In genomic region chr14:99530407-99530806, GRCh38 we compare ENCODE assay signal across 17 cellular contexts. TPM values are rescaled to one million over a fixed set of nuclear protein-coding genes. Genes with fewer than 3 reads are reported as not detected.
DNase-seq lines count a peak whose midpoint lies in the region; ATAC-seq and TF ChIP-seq lines count a peak whose summit lies in the region.
"Had no signal": no experiment of that assay in that cellular context is flagged by ENCODE, and none has a peak within 500 bp of the region (broad histone marks: within the 10 kb centered on the region; RNA-seq: fewer than 3 reads in every experiment).

No MANE protein-coding gene starts in this region.

- H3K27me3 ChIP-seq in BLaER1 treated with 17β-estradiol and CSF1 and Interleukin-3, amounts not matched to agents 10 nM and 100 nM, result no peaks in the 10 kb centered on the region
- no peaks in the 10 kb centered on the region for H3K27me3 ChIP-seq in RWPE2 (ENCODE audit: insufficient read depth, poor library complexity, severe bottlenecking)
- H3K27me3 ChIP-seq in osteoblast (ENCODE audit: insufficient read depth, low read length), result no peaks in the 10 kb centered on the region

- ATAC-seq in RWPE2 (ENCODE audit: low read depth) (no peak), left lobe of liver (peak; percentile 77), GM18867 (IDR thresholded peaks at IDR 0.05; ENCODE audit: unreplicated experiment) (no peak)
- ATAC-seq: GM12878 had no signal

- no peaks in the 10 kb centered on the region for H3K79me2 ChIP-seq in osteoblast (ENCODE audit: insufficient read depth, low read length)

- H3K4me3 ChIP-seq in BLaER1 treated with 17β-estradiol and CSF1 and Interleukin-3, amounts not matched to agents 10 nM and 100 nM, result no peak overlapping the region
- H3K4me3 ChIP-seq in RWPE2 (ENCODE audit: severe bottlenecking) (no peak overlapping the region), osteoblast (ENCODE audit: insufficient read depth, low read length) (no peak overlapping the region)
- H3K4me3 ChIP-seq: GM12878 had no signal

- TF ChIP-seq CTCF in RWPE2 (IDR thresholded peaks at IDR 0.05; ENCODE audit: poor library complexity, severe bottlenecking), result no peak
- no peak for TF ChIP-seq CTCF in osteoblast (IDR thresholded peaks at IDR 0.05; ENCODE audit: extremely low read depth, low read depth, low read length)
- no peak for TF ChIP-seq CTCF in GM13976 (IDR thresholded peaks at IDR 0.05; ENCODE audit: borderline replicate concordance, control extremely low read depth, extremely low read depth, insufficient read depth, missing control alignments)

- H3K27ac ChIP-seq in BLaER1 treated with 17β-estradiol and CSF1 and Interleukin-3, amounts not matched to agents 10 nM and 100 nM, result peak overlapping the region in 2 of 11 experiments; percentile 14 to 33; a peak in 4 of 22 replicates
- H3K27ac ChIP-seq in RWPE2 (ENCODE audit: poor library complexity, severe bottlenecking) (peak overlapping the region; percentile 30), osteoblast (ENCODE audit: low read depth, low read length) (peak overlapping the region; percentile 60)

- peak overlapping the region in 7 of 11 experiments; percentile 9 to 58 (median 41); a peak in 10 of 22 replicates for H3K4me2 ChIP-seq in BLaER1 treated with 17β-estradiol and CSF1 and Interleukin-3, amounts not matched to agents 10 nM and 100 nM
- H3K4me2 ChIP-seq in osteoblast (ENCODE audit: insufficient read depth, low read length), result no peak overlapping the region

- H3K9ac ChIP-seq in BLaER1 treated with 17β-estradiol and CSF1 and Interleukin-3, amounts not matched to agents 10 nM and 100 nM, result 0 out of 22 replicates have a peak overlapping the region, but pooled peaks of 1 of the 11 experiments have one; percentile 30

- H4K20me1 ChIP-seq in BLaER1 treated with 17β-estradiol and CSF1 and Interleukin-3, amounts not matched to agents 10 nM and 100 nM, result peaks cover 0 to 93% (median 43%) of the 10 kb centered on the region in 11 experiments; a peak in 16 of 22 replicates
- peaks cover 3% of the 10 kb centered on the region for H4K20me1 ChIP-seq in osteoblast (ENCODE audit: insufficient read depth, low read length)

- in situ Hi-C loops in GM13976 (cut with MboI; ENCODE audit: low sequenced_read_pairs, unreplicated experiment), result no loop called here

- DNase-seq in RWPE2 (ENCODE audit: low spot score) (no peak), left lobe of liver (ENCODE audit: low spot score) (peak; percentile 72), osteoblast (ENCODE audit: insufficient read length, low spot score, missing footprints) (no peak), NCI-H510A treated with DMSO at 0.1 percent for 48 hours (lab: John Stamatoyannopoulos, UW) (no peak), GM13976 (ENCODE audit: low spot score) (no peak)
- DNase-seq in activated CD4-positive, alpha-beta T cell treated with anti-CD3 and anti-CD28 coated beads for 48 hours, result no peak
- DNase-seq: Calu3; CD4-positive, CD25-positive, alpha-beta regulatory T cell; DMS79; GOT3; NCI-H2081 treated with DMSO at 0.1 percent for 48 hours; NCI-H526 treated with DMSO at 0.1 percent for 48 hours; OCI-M1; RPMI8226 had no signal

- H3K4me1 ChIP-seq in BLaER1 treated with 17β-estradiol and CSF1 and Interleukin-3, amounts not matched to agents 10 nM and 100 nM, result peaks cover 22 to 72% (median 50%) of the 10 kb centered on the region in 10 experiments
- peaks cover 10% of the 10 kb centered on the region for H3K4me1 ChIP-seq in RWPE2 (ENCODE audit: insufficient read depth, poor library complexity, severe bottlenecking)
- peaks cover 32% of the 10 kb centered on the region for H3K4me1 ChIP-seq in osteoblast (ENCODE audit: insufficient read depth, low read length)

- H3K36me3 ChIP-seq in BLaER1 treated with 17β-estradiol and CSF1 and Interleukin-3, amounts not matched to agents 10 nM and 100 nM, result no peaks in the 10 kb centered on the region; a peak in 1 of 22 replicates
- peaks cover 8% of the 10 kb centered on the region for H3K36me3 ChIP-seq in RWPE2 (ENCODE audit: low read depth)
- no peaks in the 10 kb centered on the region for H3K36me3 ChIP-seq in osteoblast (ENCODE audit: insufficient read depth, low read length)

- H2AFZ ChIP-seq in osteoblast (ENCODE audit: low read length), result no peak overlapping the region

- H3K9me3 ChIP-seq in BLaER1 treated with 17β-estradiol and CSF1 and Interleukin-3, amounts not matched to agents 10 nM and 100 nM (replicated peaks in 1 of 11), result no peaks in the 10 kb centered on the region
- H3K9me3 ChIP-seq in RWPE2 (ENCODE audit: severe bottlenecking) (no peaks in the 10 kb centered on the region), osteoblast (ENCODE audit: low read depth, low read length) (no peaks in the 10 kb centered on the region)

RNA-seq across cellular contexts. Expression of gene CCNK, which starts 49.2 kb away (rescaled TPM):
- total RNA-seq in left lobe of liver (13.8 TPM), osteoblast (28.6 and 35.4 TPM in 2 replicates)

RNA-seq across cellular contexts. Expression of gene SETD3, which starts 49.7 kb away (rescaled TPM):
- total RNA-seq in left lobe of liver (25.1 TPM), osteoblast (58.6 and 65.1 TPM in 2 replicates)
